24 cellular contexts compared by ENCODE assay signal in the genomic region with DNA sequence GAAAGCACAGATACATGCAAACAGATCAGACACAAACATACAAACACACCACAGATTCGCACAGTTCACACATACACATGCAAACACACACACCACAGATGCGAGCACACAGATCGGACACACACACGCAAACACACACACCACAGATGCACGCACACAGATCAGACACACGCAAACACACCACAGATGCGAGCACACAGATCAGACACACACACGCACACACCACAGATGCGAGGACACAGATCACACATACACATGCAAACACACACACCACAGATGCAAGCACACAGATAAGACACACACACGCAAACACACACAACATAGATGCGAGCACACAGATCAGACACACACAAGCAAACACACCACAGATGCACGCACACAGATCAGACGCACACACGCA.
DNase-seq lines count a peak whose midpoint lies in the region; ATAC-seq, FAIRE-seq and TF ChIP-seq lines count a peak whose summit lies in the region.
"Had no signal": no experiment of that assay in that cellular context is flagged by ENCODE, and none has a peak within 500 bp of the region (broad histone marks: within the 10 kb centered on the region; RNA-seq: fewer than 3 reads in every experiment).

No MANE protein-coding gene starts in this region.

- BruUV-seq in IMR-90 (replicated peaks; lab: Mats Ljungman, UMichigan) = no TSS peak

- DNase-seq in IMR-90 (no peak), keratinocyte (ENCODE audit: low read depth, low spot score) (no peak), ureter (ENCODE audit: low spot score) (peak; percentile 12), upper lobe of left lung (no peak)
- DNase-seq in activated T-cell treated with anti-CD3 and anti-CD28 coated beads, Interleukin-2, amount 50 U/mL, for 48 hours = no peak
- DNase-seq: DMS 273 treated with DMSO at 0.1 percent for 48 hours; DMS79; EL; GDM1; KBM-7; MG63; NCI-H1105 treated with DMSO at 0.1 percent for 48 hours; NCI-H146; NCI-H1930; NCI-H446; NCI-H526; NCI-H82; NK-92 treated with Interleukin-12 subunit alpha and Interleukin-12 subunit beta, amount 100 ng/mL, for 24 hours; PC-3; Right ventricle myocardium superior had no signal

- 0 out of 22 replicates have a peak, but pooled peaks cover 0 to 4% (median 0%) of the 10 kb centered on the region in 11 experiments for H3K9me3 ChIP-seq in BLaER1 treated with 17β-estradiol and CSF1 and Interleukin-3, amounts not matched to agents 10 nM and 100 nM (replicated peaks in 1 of 11)
- 0 out of 2 replicates have a peak, but pooled peaks cover under 1% of the 10 kb centered on the region for H3K9me3 ChIP-seq in IMR-90 (ENCODE audit: control insufficient read depth, insufficient read depth, low read length)
- H3K9me3 ChIP-seq in keratinocyte (ENCODE audit: control insufficient read depth, low read depth, low read length) = no peaks in the 10 kb centered on the region
- H3K9me3 ChIP-seq in upper lobe of left lung = no peaks in the 10 kb centered on the region
- H3K9me3 ChIP-seq: MG63 had no signal

- no peaks in the 10 kb centered on the region for H3K79me2 ChIP-seq in keratinocyte (ENCODE audit: control insufficient read depth, insufficient read depth, low read length)

- dilution Hi-C loops in IMR-90 (cut with HindIII; ENCODE audit: low sequenced_read_pairs, unreplicated experiment) (no loop called here), keratinocyte (cut with MboI; ENCODE audit: extremely low pct_ligation_motif_present, low sequenced_read_pairs) (loop anchor here (25.0 kb wide), 1 partner anchor 142 kb away; a partner anchor contains a TSS)

- peak overlapping the region; percentile 48; the same call in 1 of the 2 replicates for H3K14ac ChIP-seq in IMR-90 (replicated peaks; ENCODE audit: low read depth, low read length)

- 97% methylated on average over 5 of the region's 14 CpGs; no CpG with 5 or more reads in 1 of the 2 experiments for WGBS in IMR-90 (ENCODE audit: extremely low coverage in 2 of 2, insufficient read length in 1 of 2), 2 experiments
- WGBS in upper lobe of left lung, 2 donors = 91 to 92% methylated on average over 14 of the region's 14 CpGs

- H3K4me2 ChIP-seq in BLaER1 treated with 17β-estradiol and CSF1 and Interleukin-3, amounts not matched to agents 10 nM and 100 nM = peak overlapping the region in 8 of 11 experiments; percentile 40 to 86 (median 82); a peak in 12 of 22 replicates
- no peak overlapping the region for H3K4me2 ChIP-seq in IMR-90 (ENCODE audit: low read depth, low read length)
- no peak overlapping the region for H3K4me2 ChIP-seq in keratinocyte (ENCODE audit: control insufficient read depth, extremely low read depth, insufficient read depth, low read depth, low read length)
- H3K4me2 ChIP-seq: A549 had no signal

- no peak overlapping the region; the same call in 1 of the 2 replicates for H4K91ac ChIP-seq in IMR-90 (ENCODE audit: insufficient read depth, low read depth, low read length)

- peak; percentile 69 for FAIRE-seq in keratinocyte (lab: Jason Lieb, UNC)
- FAIRE-seq: A549, GM12878 had no signal

- H2AFZ ChIP-seq in IMR-90 (replicated peaks; ENCODE audit: low read length, poor library complexity) (no peak overlapping the region), keratinocyte (ENCODE audit: control insufficient read depth, low read length) (no peak overlapping the region)

- no peak for TF ChIP-seq EP300 in upper lobe of left lung (IDR thresholded peaks at IDR 0.05)

- ATAC-seq in IMR-90 (ENCODE audit: low read depth) = no peak
- ATAC-seq in upper lobe of left lung (ENCODE audit: low FRiP score in 2 of 2) = no peak
- no peak for ATAC-seq in GM18502 (IDR thresholded peaks at IDR 0.05; ENCODE audit: poor library complexity, unreplicated experiment)
- ATAC-seq: GM12878, PC-3 had no signal

- peaks cover 0 to 34% (median 8%) of the 10 kb centered on the region in 11 experiments; a peak in 7 of 22 replicates for H4K20me1 ChIP-seq in BLaER1 treated with 17β-estradiol and CSF1 and Interleukin-3, amounts not matched to agents 10 nM and 100 nM
- H4K20me1 ChIP-seq in IMR-90 (ENCODE audit: insufficient read depth, low read length) (peaks cover 13% of the 10 kb centered on the region), keratinocyte (ENCODE audit: control insufficient read depth, extremely low read depth, insufficient read depth, low read length) (no peaks in the 10 kb centered on the region)

- POLR2A ChIA-PET in IMR-90 (lab: Charles Lee; ENCODE audit: unreplicated experiment) = no interaction called here

- H2BK20ac ChIP-seq in IMR-90 (ENCODE audit: low read depth, low read length) = no peak overlapping the region

- peak overlapping the region; percentile 49 for H2BK5ac ChIP-seq in IMR-90 (ENCODE audit: low read depth, low read length, poor library complexity, severe bottlenecking)

- H3K27ac ChIP-seq in BLaER1 treated with 17β-estradiol and CSF1 and Interleukin-3, amounts not matched to agents 10 nM and 100 nM = no peak overlapping the region
- H3K27ac ChIP-seq in IMR-90 (ENCODE audit: insufficient read depth, low read length) (no peak overlapping the region), keratinocyte (ENCODE audit: control insufficient read depth, insufficient read depth, low read length) (no peak overlapping the region), upper lobe of left lung (no peak overlapping the region)
- H3K27ac ChIP-seq: A549 had no signal

- peaks cover 0 to 6% of the 10 kb centered on the region in 2 experiments; a peak in 1 of 4 replicates for H3K79me1 ChIP-seq in IMR-90 (ENCODE audit: low read depth in 1 of 2, low read length in 2 of 2)

- no peak overlapping the region for H4K5ac ChIP-seq in IMR-90 (ENCODE audit: low read depth, low read length)

- H3K4me3 ChIP-seq in BLaER1 treated with 17β-estradiol and CSF1 and Interleukin-3, amounts not matched to agents 10 nM and 100 nM = no peak overlapping the region
- H3K4me3 ChIP-seq in IMR-90 (ENCODE audit: insufficient read depth, low read depth, low read length) = no peak overlapping the region
- H3K4me3 ChIP-seq in keratinocyte (ENCODE audit: control insufficient read depth in 2 of 3, extremely low read depth in 1 of 3, insufficient read depth in 2 of 3, low read depth in 1 of 3, low read length in 3 of 3) = no peak overlapping the region
- H3K4me3 ChIP-seq in upper lobe of left lung = no peak overlapping the region
- H3K4me3 ChIP-seq: A549, GM12878, MG63 had no signal

- no peaks in the 10 kb centered on the region for H3K36me3 ChIP-seq in BLaER1 treated with 17β-estradiol and CSF1 and Interleukin-3, amounts not matched to agents 10 nM and 100 nM
- H3K36me3 ChIP-seq in IMR-90 (ENCODE audit: control insufficient read depth, insufficient read depth, low read length) (no peaks in the 10 kb centered on the region), keratinocyte (ENCODE audit: control insufficient read depth in 2 of 2, extremely low read depth in 1 of 2, insufficient read depth in 2 of 2, low read length in 2 of 2) (no peaks in the 10 kb centered on the region), upper lobe of left lung (no peaks in the 10 kb centered on the region)
- H3K36me3 ChIP-seq: MG63 had no signal

- H3K9ac ChIP-seq in BLaER1 treated with 17β-estradiol and CSF1 and Interleukin-3, amounts not matched to agents 10 nM and 100 nM = no peak overlapping the region
- H3K9ac ChIP-seq in IMR-90 (ENCODE audit: low read depth, low read length) = no peak overlapping the region
- H3K9ac ChIP-seq in keratinocyte (ENCODE audit: control insufficient read depth, extremely low read depth, insufficient read depth, low read length) = no peak overlapping the region

- no peak overlapping the region for H2AK9ac ChIP-seq in IMR-90 (replicated peaks; ENCODE audit: low read depth, low read length, poor library complexity)

- in situ Hi-C loops in IMR-90 (cut with MboI; ENCODE audit: low sequenced_read_pairs) = loop anchor here (25.0 kb wide), 1 partner anchor 167 kb away; no protein-coding TSS in a partner anchor

- peak overlapping the region; percentile 12; the same call in 1 of the 2 replicates for H2BK120ac ChIP-seq in IMR-90 (ENCODE audit: low read depth, low read length)

- no peak for TF ChIP-seq POLR2A in IMR-90 (IDR thresholded peaks at IDR 0.05; ENCODE audit: low read depth, low read length)
- TF ChIP-seq POLR2A in upper lobe of left lung (IDR thresholded peaks at IDR 0.05) = no peak

- CTCF ChIA-PET in IMR-90 (lab: Yijun Ruan, JAX) = no interaction called here

- H3K18ac ChIP-seq in IMR-90 (ENCODE audit: low read depth, low read length) = no peak overlapping the region

- peak overlapping the region; percentile 48; the same call in 1 of the 2 replicates for H3K4ac ChIP-seq in IMR-90 (ENCODE audit: low read depth, low read length)

- 0 out of 3 replicates have a peak overlapping the region, but pooled peaks have one; percentile 20 for H2BK15ac ChIP-seq in IMR-90 (ENCODE audit: low read depth, low read length)

- H4K8ac ChIP-seq in IMR-90 (ENCODE audit: low read depth in 2 of 2, low read length in 2 of 2) = peak overlapping the region in 1 of 2 experiments; percentile 38; a peak in 1 of 4 replicates

- intact Hi-C loops in IMR-90 (cut with micrococcal nuclease) = no loop called here

- H3K23ac ChIP-seq in IMR-90 (ENCODE audit: low read depth, low read length) = peak overlapping the region; percentile 19; the same call in 1 of the 2 replicates

- TF ChIP-seq RAD21 in IMR-90 (IDR thresholded peaks at IDR 0.05; ENCODE audit: low read length) = no peak

- H3K9me1 ChIP-seq in IMR-90 (ENCODE audit: insufficient read depth, low read length) (peaks cover 45% of the 10 kb centered on the region), keratinocyte (ENCODE audit: control insufficient read depth, extremely low read depth, insufficient read depth, low read length) (no peaks in the 10 kb centered on the region)

- H3K27me3 ChIP-seq in BLaER1 treated with 17β-estradiol and CSF1 and Interleukin-3, amounts not matched to agents 10 nM and 100 nM = peaks cover 0 to 55% (median 0%) of the 10 kb centered on the region in 11 experiments; a peak in 7 of 22 replicates
- no peaks in the 10 kb centered on the region for H3K27me3 ChIP-seq in IMR-90 (ENCODE audit: control insufficient read depth, insufficient read depth, low read length)
- H3K27me3 ChIP-seq in keratinocyte (ENCODE audit: control insufficient read depth, extremely low read depth, insufficient read depth, low read length) = peaks cover 21% of the 10 kb centered on the region
- no peaks in the 10 kb centered on the region for H3K27me3 ChIP-seq in upper lobe of left lung
- H3K27me3 ChIP-seq: MG63 had no signal

- peaks cover 43 to 82% (median 77%) of the 10 kb centered on the region in 10 experiments for H3K4me1 ChIP-seq in BLaER1 treated with 17β-estradiol and CSF1 and Interleukin-3, amounts not matched to agents 10 nM and 100 nM
- H3K4me1 ChIP-seq in IMR-90 (ENCODE audit: control insufficient read depth, insufficient read depth, low read length) (peaks cover 27% of the 10 kb centered on the region), keratinocyte (ENCODE audit: control insufficient read depth, extremely low read depth, insufficient read depth, low read length) (peaks cover 28% of the 10 kb centered on the region), upper lobe of left lung (peaks cover 18 to 32% (median 29%) of the 10 kb centered on the region in 4 donors)
- H3K4me1 ChIP-seq: A549 had no signal

- H2AK5ac ChIP-seq in IMR-90 (ENCODE audit: low read depth, low read length) = peak overlapping the region; percentile 92

- H3K56ac ChIP-seq in IMR-90 (ENCODE audit: extremely low read depth, insufficient read depth, low read length) = no peak overlapping the region

- TF ChIP-seq CTCF in IMR-90 (conservative IDR thresholded peaks at IDR 0.05; ENCODE audit: low read depth, low read length) (no peak), keratinocyte (optimal IDR thresholded peaks at IDR 0.05 in 1 of 3, IDR thresholded peaks at IDR 0.05 in 1 of 3, conservative IDR thresholded peaks at IDR 0.05 in 1 of 3; ENCODE audit: extremely low read depth in 1 of 3, insufficient read depth in 2 of 3, low read length in 3 of 3) (no peak), upper lobe of left lung (IDR thresholded peaks at IDR 0.05) (no peak)

Comparison
In these comparisons a context has a peak if more than half of its experiments do, and no peak if none do; other contexts are left out.
1. H3K4me2 ChIP-seq: peak in BLaER1 treated with 17β-estradiol and CSF1 and Interleukin-3, amounts not matched to agents 10 nM and 100 nM (8 of 11); none in IMR-90 (single experiment) and keratinocyte (single experiment).